1 cellular context compared by ENCODE assay signal in the genomic region with DNA sequence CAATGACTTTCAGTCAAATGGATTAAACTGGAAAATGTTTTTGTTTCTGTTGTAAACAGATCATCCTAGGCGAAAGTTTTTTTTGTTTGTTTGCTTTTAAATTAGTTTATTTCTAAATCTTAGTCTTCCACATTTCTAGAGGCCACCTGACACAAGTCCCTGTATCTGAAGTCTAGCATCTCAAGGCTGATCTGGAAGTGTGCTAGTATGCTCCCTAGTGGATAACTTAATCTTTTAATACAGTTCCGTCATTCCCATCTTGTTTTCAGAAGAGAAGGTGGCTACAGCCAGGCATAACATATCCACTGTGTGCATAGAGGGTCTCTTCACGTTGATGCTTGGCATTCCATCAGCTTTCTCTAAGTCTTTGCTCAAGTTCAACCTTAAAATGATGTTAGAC.
TF ChIP-seq lines count a peak whose summit lies in the region.

No MANE protein-coding gene starts in this region.

TF ChIP-seq in A549, 52 proteins besides CTCF, POLR2A, EP300 and RAD21:
- TF ChIP-seq CBX2 (IDR thresholded peaks at IDR 0.05; ENCODE audit: borderline replicate concordance, low read depth) = no peak
- TF ChIP-seq CHD4 (IDR thresholded peaks at IDR 0.05; ENCODE audit: borderline replicate concordance) = no peak
- TF ChIP-seq SMC3 (IDR thresholded peaks at IDR 0.05) = peak; percentile 30; the same call in 1 of the 3 replicates
- no peak for TF ChIP-seq JUNB (IDR thresholded peaks at IDR 0.05)
- no peak for TF ChIP-seq MYC (IDR thresholded peaks at IDR 0.05; ENCODE audit: borderline replicate concordance, low read length)
- no peak for TF ChIP-seq POLR2AphosphoS2 (conservative IDR thresholded peaks at IDR 0.05; ENCODE audit: low read length)
